16 cellular contexts compared by ENCODE assay signal in the genomic region with DNA sequence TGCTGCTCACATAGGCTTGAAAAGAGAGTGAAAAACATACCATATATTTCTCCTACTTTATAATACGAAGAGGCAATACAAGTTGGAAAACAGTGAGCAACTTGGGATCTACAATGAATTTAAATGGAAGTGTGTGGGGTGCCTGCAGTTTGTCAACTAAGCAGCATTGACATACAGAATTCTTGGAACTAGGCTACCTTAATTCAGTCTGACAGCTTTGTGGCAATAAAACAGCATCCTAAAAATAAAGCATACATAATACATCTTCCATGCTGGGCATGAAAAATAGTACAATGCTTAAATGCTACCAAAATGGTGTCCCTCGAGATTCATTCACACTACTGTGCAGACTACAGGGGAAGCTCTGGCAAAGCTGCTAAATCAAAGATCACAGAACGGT. TPM values are rescaled to one million over a fixed set of nuclear protein-coding genes. Genes with fewer than 3 reads are reported as not detected.
DNase-seq lines count a peak whose midpoint lies in the region; TF ChIP-seq lines count a peak whose summit lies in the region.
"Had no signal": no experiment of that assay in that cellular context is flagged by ENCODE, and none has a peak within 500 bp of the region (broad histone marks: within the 10 kb centered on the region; RNA-seq: fewer than 3 reads in every experiment).

No MANE protein-coding gene starts in this region.

- H3K27me3 ChIP-seq in esophagus muscularis mucosa (no peaks in the 10 kb centered on the region), neuronal stem cell (ENCODE audit: control insufficient read depth in 3 of 3, insufficient read depth in 3 of 3, low read depth in 1 of 3, low read length in 3 of 3) (no peaks in the 10 kb centered on the region), MM.1S (replicated peaks; ENCODE audit: insufficient read depth, low read length) (no peaks in the 10 kb centered on the region)

- no peaks in the 10 kb centered on the region for H3K36me3 ChIP-seq in esophagus muscularis mucosa
- H3K36me3 ChIP-seq in neuronal stem cell (replicated peaks in 1 of 2; ENCODE audit: control insufficient read depth in 2 of 2, insufficient read depth in 2 of 2, low read length in 2 of 2), result no peaks in the 10 kb centered on the region
- no peaks in the 10 kb centered on the region for H3K36me3 ChIP-seq in MM.1S (replicated peaks; ENCODE audit: insufficient read depth, low read length)

- H3K4me3 ChIP-seq in esophagus muscularis mucosa, result peak overlapping the region; percentile 2 to 30 (median 14)
- H3K4me3 ChIP-seq in neuronal stem cell (ENCODE audit: low read length in 2 of 2), result no peak overlapping the region
- H3K4me3 ChIP-seq in MM.1S (ENCODE audit: low read length), result no peak overlapping the region

- H3K14ac ChIP-seq in neuronal stem cell (ENCODE audit: low read length), result no peak overlapping the region

- no peaks in the 10 kb centered on the region for H3K79me2 ChIP-seq in MM.1S (ENCODE audit: low read length)
- H3K79me2 ChIP-seq: parathyroid adenoma had no signal

- H2BK15ac ChIP-seq in neuronal stem cell (ENCODE audit: low read length), result no peak overlapping the region

- TF ChIP-seq POLR2A in esophagus muscularis mucosa (IDR thresholded peaks at IDR 0.05; ENCODE audit: low read depth), result no peak

- H3K9me3 Mint-ChIP-seq in type B pancreatic cell, result no peaks in the 10 kb centered on the region
- H3K9me3 Mint-ChIP-seq: CD14-positive monocyte had no signal

- H3K79me1 ChIP-seq in neuronal stem cell (ENCODE audit: low read depth, low read length), result no peaks in the 10 kb centered on the region

- no peak overlapping the region for H2AK5ac ChIP-seq in neuronal stem cell (ENCODE audit: low read depth, low read length)

- no peak overlapping the region for H4K8ac ChIP-seq in neuronal stem cell (ENCODE audit: low read depth, low read length)

- no peaks in the 10 kb centered on the region for H3K9me2 ChIP-seq in MM.1S (replicated peaks; ENCODE audit: insufficient read depth, low read length)

- no peak overlapping the region for H4K91ac ChIP-seq in neuronal stem cell (ENCODE audit: low read depth, low read length, poor library complexity)

- TF ChIP-seq CTCF in esophagus muscularis mucosa (IDR thresholded peaks at IDR 0.05) (no peak), type B pancreatic cell (conservative IDR thresholded peaks at IDR 0.05) (no peak), MM.1S (IDR thresholded peaks at IDR 0.05; ENCODE audit: low read length) (no peak)

- H3K27ac ChIP-seq in angular gyrus (ENCODE audit: low read depth, low read length) (peak overlapping the region; percentile 4), esophagus muscularis mucosa (replicated peaks in 1 of 4) (peak overlapping the region in 2 of 4 donors; percentile 49 to 73), neuronal stem cell (replicated peaks; ENCODE audit: low read length) (no peak overlapping the region), MM.1S (ENCODE audit: low read length) (no peak overlapping the region)
- H3K27ac ChIP-seq: parathyroid adenoma had no signal

- H4K20me1 ChIP-seq in MM.1S (ENCODE audit: insufficient read depth, low read length), result no peaks in the 10 kb centered on the region

- no peaks in the 10 kb centered on the region for H3K27me3 Mint-ChIP-seq in type B pancreatic cell

- DNase-seq in esophagus muscularis mucosa (ENCODE audit: extremely low spot score), result no peak
- no peak for DNase-seq in neuronal stem cell (ENCODE audit: low spot score)
- no peak for DNase-seq in type B pancreatic cell (ENCODE audit: extremely low spot score, unreplicated experiment)
- DNase-seq in midbrain (lab: John Stamatoyannopoulos, UW), result no peak
- no peak for DNase-seq in MM.1S
- DNase-seq in NOMO-1 treated with DMSO at 0.1 percent for 48 hours (lab: John Stamatoyannopoulos, UW; ENCODE audit: unreplicated experiment), result no peak
- DNase-seq: activated CD4-positive, CD25-positive, alpha-beta regulatory T cell; activated gamma-delta T cell; DMS79; NCI-H1048; NCI-H2107; NCI-H82; T-helper 17 cell had no signal

- H3K9me3 ChIP-seq in esophagus muscularis mucosa, result no peaks in the 10 kb centered on the region
- no peaks in the 10 kb centered on the region for H3K9me3 ChIP-seq in neuronal stem cell (replicated peaks in 1 of 2; ENCODE audit: control insufficient read depth in 2 of 2, insufficient read depth in 1 of 2, low read depth in 1 of 2, low read length in 2 of 2)
- H3K9me3 ChIP-seq in MM.1S (replicated peaks; ENCODE audit: insufficient read depth, low read length), result no peaks in the 10 kb centered on the region

- H3K4me1 ChIP-seq in esophagus muscularis mucosa (peaks cover 23 to 62% (median 44%) of the 10 kb centered on the region in 4 donors), neuronal stem cell (ENCODE audit: control insufficient read depth in 2 of 2, insufficient read depth in 1 of 2, low read depth in 1 of 2, low read length in 2 of 2) (peaks cover 0 to 4% of the 10 kb centered on the region in 2 donors), MM.1S (ENCODE audit: low read length) (no peaks in the 10 kb centered on the region)
- H3K4me1 ChIP-seq: parathyroid adenoma had no signal

- H3K4me2 ChIP-seq in neuronal stem cell (ENCODE audit: insufficient read depth, low read length, poor library complexity, severe bottlenecking) (no peak overlapping the region), MM.1S (ENCODE audit: low read depth, low read length) (no peak overlapping the region)

- H3K4ac ChIP-seq in neuronal stem cell (ENCODE audit: low read length), result no peak overlapping the region

- H3K4me3 Mint-ChIP-seq in type B pancreatic cell, result peak overlapping the region; percentile 69
- H3K4me3 Mint-ChIP-seq: T-helper 17 cell had no signal

- peaks cover 15% of the 10 kb centered on the region for H3K36me3 Mint-ChIP-seq in type B pancreatic cell

- H2AFZ ChIP-seq in neuronal stem cell (ENCODE audit: low read length) (peak overlapping the region; percentile 13), MM.1S (ENCODE audit: low read length) (no peak overlapping the region)
- H2AFZ ChIP-seq: parathyroid adenoma had no signal

- no peak overlapping the region for H2BK5ac ChIP-seq in neuronal stem cell (ENCODE audit: low read length)

- H3K27ac Mint-ChIP-seq in type B pancreatic cell, result peak overlapping the region; percentile 47
- H3K27ac Mint-ChIP-seq: T-helper 17 cell had no signal

- H3K9ac ChIP-seq in neuronal stem cell (ENCODE audit: low read depth, low read length, poor library complexity), result no peak overlapping the region
- H3K9ac ChIP-seq in MM.1S (ENCODE audit: low read length), result no peak overlapping the region
- H3K9ac ChIP-seq: parathyroid adenoma had no signal

- no peak overlapping the region for H3K23ac ChIP-seq in neuronal stem cell (ENCODE audit: low read depth, low read length, poor library complexity)

- intact Hi-C loops in esophagus muscularis mucosa (cut with DNase I), result no loop called here

- TF ChIP-seq EP300 in esophagus muscularis mucosa (IDR thresholded peaks at IDR 0.05), result no peak

- H2BK120ac ChIP-seq in neuronal stem cell (ENCODE audit: low read depth, low read length), result no peak overlapping the region

- H2BK12ac ChIP-seq in neuronal stem cell (ENCODE audit: low read length), result no peak overlapping the region

- no peak overlapping the region for H3K18ac ChIP-seq in neuronal stem cell (ENCODE audit: low read length)

- no peaks in the 10 kb centered on the region for H3F3A ChIP-seq in MM.1S (ENCODE audit: insufficient read depth, low read length)

- H3K4me1 Mint-ChIP-seq in type B pancreatic cell (ENCODE audit: unreplicated experiment), result peaks cover 50% of the 10 kb centered on the region
- H3K4me1 Mint-ChIP-seq: T-helper 17 cell had no signal

- 40% methylated on average over 3 of the region's 3 CpGs for WGBS in esophagus muscularis mucosa
- WGBS in neuronal stem cell (ENCODE audit: extremely low coverage in 2 of 2, insufficient read length in 2 of 2, insufficient replicate concordance in 1 of 2), 2 donors, result no CpG with 5 or more reads among the region's 3 CpGs

RNA-seq across cellular contexts. Expression of a gene that starts 8.0 kb away (rescaled TPM):
- total RNA-seq in esophagus muscularis mucosa (10 to 100 TPM; 27.5 to 45.9 (median 32.4) TPM), type B pancreatic cell (ENCODE audit: low replicate concordance) (37.0 and 37.1 TPM in 2 replicates)
- 0.03 TPM for polyA plus RNA-seq in neuronal stem cell (2013, experiment 1 of 2)
- polyA plus RNA-seq in neuronal stem cell (2013, experiment 2 of 2), result 0.01 TPM

RNA-seq across cellular contexts. Expression of a gene that starts 45.4 kb away (rescaled TPM):
- 1 to 10 TPM; 1.3 to 3.3 (median 2.7) TPM for total RNA-seq in esophagus muscularis mucosa
- 1.3 TPM for polyA plus RNA-seq in neuronal stem cell (2013, experiment 1 of 2)
- 1.3 TPM for polyA plus RNA-seq in neuronal stem cell (2013, experiment 2 of 2)
- 7.1 and 12.8 TPM in 2 replicates for total RNA-seq in type B pancreatic cell (ENCODE audit: low replicate concordance)

Comparison
In these comparisons a context has a peak if more than half of its experiments do, and no peak if none do; other contexts are left out.
1. H3K4me3 ChIP-seq: peak in esophagus muscularis mucosa (4 of 4); none in neuronal stem cell (0 of 2) and MM.1S (single experiment).